In the genomic region with DNA sequence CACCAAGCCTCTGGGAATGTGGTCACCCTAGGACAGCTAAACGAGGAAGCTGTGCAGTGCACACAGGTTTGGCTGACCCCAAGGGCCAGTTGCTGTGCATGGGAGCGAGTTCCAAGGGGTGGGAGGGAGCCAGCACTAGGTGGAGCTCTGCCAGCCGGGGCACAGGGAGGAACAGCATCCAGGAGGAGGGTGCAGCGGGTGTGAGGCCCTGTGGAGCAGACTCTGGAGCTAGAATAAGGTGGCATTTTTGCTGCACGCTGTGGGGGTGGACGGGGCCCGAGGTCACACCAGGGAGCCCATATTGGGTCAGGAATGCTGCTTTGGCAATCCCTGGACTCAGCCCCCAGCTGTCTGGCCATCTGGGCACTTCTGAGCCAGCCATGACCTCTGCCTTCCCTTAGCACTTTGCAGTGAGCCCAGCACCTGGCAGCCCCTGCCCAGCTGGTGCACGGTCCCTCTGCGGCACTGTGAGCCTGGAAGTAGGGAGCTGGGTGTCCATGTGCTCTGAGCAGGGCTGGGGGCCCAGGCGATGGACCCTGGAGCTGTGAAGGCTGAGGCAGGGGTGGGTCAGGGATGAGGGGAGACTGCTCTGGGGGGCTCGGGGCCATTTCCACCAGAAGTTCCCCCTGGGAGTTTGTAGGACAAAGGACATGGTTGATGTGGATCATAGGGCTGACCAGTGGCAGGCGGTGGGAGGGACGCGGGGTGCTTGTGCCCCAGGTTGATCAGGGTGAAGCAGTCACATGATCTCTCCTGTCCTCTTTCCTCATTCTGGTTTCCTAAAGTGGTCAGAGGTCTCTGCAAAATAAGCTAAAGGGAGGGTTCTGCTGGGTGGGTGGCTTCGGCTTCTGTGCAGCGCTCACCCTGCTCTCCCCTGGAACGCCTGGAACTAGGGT, we compare ENCODE assay signal across 8 cellular contexts. TPM values are rescaled to one million over a fixed set of nuclear protein-coding genes. Genes with fewer than 3 reads are reported as not detected.
DNase-seq lines count a peak whose midpoint lies in the region; ATAC-seq, FAIRE-seq and TF ChIP-seq lines count a peak whose summit lies in the region.

No MANE protein-coding gene starts in this region.

- H3K9me3 ChIP-seq in GM12878 (replicated peaks; ENCODE audit: control insufficient read depth, insufficient read depth, low read length), result no peaks in the 10 kb centered on the region
- H3K9me3 ChIP-seq in suprapubic skin, result no peaks in the 10 kb centered on the region

- CTCF ChIA-PET in GM12878 (lab: Yijun Ruan, JAX), result interaction anchor here (0.7 to 3.7 kb wide), 14 partner anchors 9 to 81 kb away, joined by 3 to 18 read pairs (median 4); a partner anchor contains a TSS

- SMC1A ChIA-PET in GM12878 (lab: Charles Lee; ENCODE audit: uncharacterized antibody, unreplicated experiment), result interaction anchor here (1.0 to 2.9 kb wide), 8 partner anchors 8 to 66 kb away, joined by 3 to 18 read pairs (median 4); a partner anchor contains a TSS

- ATAC-seq in GM12878 (peak; percentile 32; the same call in 1 of the 3 replicates), left colon (peak; percentile 22)

- H3K79me2 ChIP-seq in GM12878 (ENCODE audit: control insufficient read depth, insufficient read depth, low read length), result peaks cover 57% of the 10 kb centered on the region

- peaks cover 50% of the 10 kb centered on the region for H3K4me1 ChIP-seq in GM12878 (ENCODE audit: control insufficient read depth, insufficient read depth, low read length)
- peaks cover 68% of the 10 kb centered on the region for H3K4me1 ChIP-seq in suprapubic skin

- intact Hi-C loops in GM12878 (cut with micrococcal nuclease; ENCODE audit: unreplicated experiment), result loop anchor here (5.0 kb wide), 2 partner anchors 49 to 116 kb away; a partner anchor contains a TSS
- intact Hi-C loops in left colon (cut with DNase I, micrococcal nuclease), result loop anchor here in 1 of 2 donors (10.0 kb wide), 1 partner anchor 57 kb away; a partner anchor contains a TSS

- H3K36me3 ChIP-seq in GM12878 (ENCODE audit: control insufficient read depth in 2 of 2, insufficient read depth in 2 of 2, low read length in 1 of 2) (peaks cover 4 to 9% of the 10 kb centered on the region in 2 experiments; a peak in 3 of 4 replicates), suprapubic skin (peaks cover 12% of the 10 kb centered on the region)

- RAD21 ChIA-PET in GM12878 (lab: Charles Lee; ENCODE audit: unreplicated experiment), result interaction anchor here (0.7 to 2.0 kb wide), 9 partner anchors 8 to 285 kb away, joined by 3 to 16 read pairs (median 4); a partner anchor contains a TSS

- peak overlapping the region; percentile 61 for H3K4me3 ChIP-seq in NB4 (ENCODE audit: low read depth, low read length)
- H3K4me3 ChIP-seq in GM12878, result peak overlapping the region; percentile 80
- peak overlapping the region; percentile 46 for H3K4me3 ChIP-seq in suprapubic skin

- POLR2A ChIA-PET in GM12878 (lab: Charles Lee), result interaction anchor here (0.5 to 1.8 kb wide), 9 partner anchors 8 to 294 kb away, joined by 3 to 8 read pairs (median 4); a partner anchor contains a TSS

- TF ChIP-seq RAD21 in GM12878 (IDR thresholded peaks at IDR 0.05; ENCODE audit: insufficient read depth, low read depth, low read length), result no peak

- 55% methylated on average over 17 of the region's 17 CpGs for WGBS in GM12878 (ENCODE audit: insufficient coverage, insufficient replicate concordance, low lambda C conversion rate, missing lambda C conversion rate)
- WGBS in suprapubic skin, result 46% methylated on average over 14 of the region's 17 CpGs

- no peak for FAIRE-seq in GM12878 (lab: Jason Lieb, UNC)

- TF ChIP-seq CTCF in NB4 (IDR thresholded peaks at IDR 0.05; ENCODE audit: low read depth, low read length), result peak; percentile 35
- peak in 1 of 3 experiments; percentile 9; a peak in 2 of 6 replicates for TF ChIP-seq CTCF in GM12878 (IDR thresholded peaks at IDR 0.05 in 2 of 3, conservative IDR thresholded peaks at IDR 0.05 in 1 of 3; ENCODE audit: control insufficient read depth in 2 of 3, extremely low read depth in 1 of 3, insufficient read depth in 1 of 3, low read depth in 3 of 3, low read length in 3 of 3)
- no peak for TF ChIP-seq CTCF in suprapubic skin (IDR thresholded peaks at IDR 0.05)

- H2AFZ ChIP-seq in GM12878 (ENCODE audit: control insufficient read depth, low read depth, low read length), result peak overlapping the region; percentile 25; the same call in 1 of the 2 replicates

- H3K9ac ChIP-seq in GM12878 (ENCODE audit: control insufficient read depth, insufficient read depth, low read length), result peak overlapping the region; percentile 58

- DNase-seq in NOMO-1 treated with DMSO at 0.1 percent for 48 hours (lab: John Stamatoyannopoulos, UW; ENCODE audit: unreplicated experiment) (peak; percentile 41), NOMO-1 treated with dmso at 0.1 percent for 144 hours (lab: John Stamatoyannopoulos, UW; ENCODE audit: unreplicated experiment) (no peak), NB4 (ENCODE audit: low read depth) (peak; percentile 83), GM12878 (ENCODE audit: low read depth, low spot score) (no peak), left colon (peak in 1 of 2 donors; percentile 51), suprapubic skin (ENCODE audit: low spot score in 2 of 2) (no peak), NCI-H146 treated with DMSO at 0.1 percent for 48 hours (lab: John Stamatoyannopoulos, UW; ENCODE audit: unreplicated experiment) (no peak), H4 (ENCODE audit: low spot score) (no peak)

- H3K27me3 ChIP-seq in GM12878 (replicated peaks in 1 of 2; ENCODE audit: control insufficient read depth in 2 of 2, insufficient read depth in 2 of 2, low read length in 1 of 2), result no peaks in the 10 kb centered on the region
- H3K27me3 ChIP-seq in suprapubic skin, result no peaks in the 10 kb centered on the region

- H3K27ac ChIP-seq in GM12878 (ENCODE audit: control insufficient read depth, insufficient read depth), result peak overlapping the region; percentile 49
- H3K27ac ChIP-seq in suprapubic skin, result peak overlapping the region; percentile 88

- no TSS peak for BruUV-seq in GM12878 (replicated peaks; lab: Mats Ljungman, UMichigan)

- H3K4me2 ChIP-seq in GM12878 (ENCODE audit: control insufficient read depth, insufficient read depth), result peak overlapping the region; percentile 71

- no peak for TF ChIP-seq EP300 in GM12878 (IDR thresholded peaks at IDR 0.05; ENCODE audit: borderline replicate concordance in 1 of 2, control insufficient read depth in 1 of 2, low read depth in 2 of 2, low read length in 2 of 2)
- no peak for TF ChIP-seq EP300 in suprapubic skin (IDR thresholded peaks at IDR 0.05)

- H4K20me1 ChIP-seq in GM12878 (ENCODE audit: control insufficient read depth, insufficient read depth), result no peaks in the 10 kb centered on the region; the same call in 1 of the 2 replicates

- TF ChIP-seq POLR2A in NB4 (IDR thresholded peaks at IDR 0.05; ENCODE audit: extremely low read depth, insufficient read length) (no peak), GM12878 (IDR thresholded peaks at IDR 0.05; ENCODE audit: low read depth, low read length) (0 out of 2 replicates have a peak, but pooled peaks have one; percentile 23), suprapubic skin (IDR thresholded peaks at IDR 0.05) (no peak)

- in situ Hi-C loops in GM12878 (cut with MboI), result no loop called here

TF ChIP-seq in GM12878, 131 proteins besides CTCF, POLR2A, EP300 and RAD21 (continues in another document):
- TF ChIP-seq EZH2 (IDR thresholded peaks at IDR 0.05; ENCODE audit: borderline replicate concordance, control insufficient read depth, low read depth, low read length), result no peak

RNA-seq across cellular contexts. Expression of a gene that starts 8.9 kb away (rescaled TPM):
- 96.3 and 106 TPM in 2 replicates for total RNA-seq in GM12878 (2013; cell fraction: nucleolus; rRNA removed)
- total RNA-seq in GM12878 (2014; rRNA removed) (45.0 and 59.7 TPM in 2 replicates), GM12878 (2014; rRNA removed; fragmentation: Illumina TruSeq; extraction: Trizol) (41.3 and 45.8 TPM in 2 replicates), GM12878 (2021) (107 and 111 TPM in 2 replicates), left colon (100 to 1,000 TPM; 144 to 188 TPM), suprapubic skin (10 to 100 TPM; 45.0 to 66.0 (median 57.4) TPM)
- 45.1 TPM for polyA plus RNA-seq in GM12878 (2011; ENCODE audit: low read depth)
- polyA plus RNA-seq in GM12878 (2011; rRNA removed) (103 and 141 TPM in 2 replicates), GM12878 (2014; fragmentation: Illumina TruSeq; extraction: Trizol) (24.3 and 53.1 TPM in 2 replicates), GM12878 (2014; fragmentation: Nextera tagmentation; extraction: Ambion mirVana) (10 to 100 TPM in 1 of 2 experiments, 1 to 10 TPM in 1; 3.7 to 11.4 TPM), GM12878 (2014; rRNA removed) (66.9 and 83.4 TPM in 2 replicates), GM12878 (2016; fragmentation: Nextera tagmentation; extraction: Ambion mirVana) (10 to 100 TPM; 82.1 to 96.8 TPM)
- 143 and 158 TPM in 2 replicates for polyA plus RNA-seq in GM12878 (2011; cell fraction: cytosol; rRNA removed)
- polyA plus RNA-seq in GM12878 (2011; cell fraction: nucleus; rRNA removed), result 133 and 137 TPM in 2 replicates
- polyA plus RNA-seq in GM12878 (2012), result 65.0 and 92.7 TPM in 2 replicates
- polyA minus RNA-seq in GM12878 (2011; rRNA and poly(A)+ RNA removed), result 159 and 187 TPM in 2 replicates
- 38.8 and 43.0 TPM in 2 replicates for polyA minus RNA-seq in GM12878 (2011; cell fraction: cytosol; rRNA and poly(A)+ RNA removed)
- 19.3 and 36.7 TPM in 2 replicates for polyA minus RNA-seq in GM12878 (2011; cell fraction: nucleus; rRNA and poly(A)+ RNA removed)
- total RNA-seq in H4 (2014; rRNA removed; shearing (Covaris generic)), result 99.6 and 107 TPM in 2 replicates

RNA-seq across cellular contexts. Expression of a gene that starts 48.3 kb away (rescaled TPM):
- 9.7 and 10.0 TPM in 2 replicates for total RNA-seq in GM12878 (2013; cell fraction: nucleolus; rRNA removed)
- 18.6 and 25.9 TPM in 2 replicates for total RNA-seq in GM12878 (2014; rRNA removed)
- total RNA-seq in GM12878 (2014; rRNA removed; fragmentation: Illumina TruSeq; extraction: Trizol), result 20.4 and 20.6 TPM in 2 replicates
- total RNA-seq in GM12878 (2021), result 38.3 and 39.5 TPM in 2 replicates
- polyA plus RNA-seq in GM12878 (2011; ENCODE audit: low read depth), result 42.8 TPM
- 43.3 and 45.6 TPM in 2 replicates for polyA plus RNA-seq in GM12878 (2011; rRNA removed)
- 75.9 and 87.5 TPM in 2 replicates for polyA plus RNA-seq in GM12878 (2011; cell fraction: cytosol; rRNA removed)
- polyA plus RNA-seq in GM12878 (2011; cell fraction: nucleus; rRNA removed), result 33.9 and 42.2 TPM in 2 replicates
- polyA plus RNA-seq in GM12878 (2012), result 56.7 and 57.9 TPM in 2 replicates
- polyA plus RNA-seq in GM12878 (2014; fragmentation: Illumina TruSeq; extraction: Trizol), result 30.1 and 53.5 TPM in 2 replicates
- polyA plus RNA-seq in GM12878 (2014; fragmentation: Nextera tagmentation; extraction: Ambion mirVana), result 10 to 100 TPM; 12.5 to 20.2 TPM
- polyA plus RNA-seq in GM12878 (2014; rRNA removed), result 51.8 and 68.2 TPM in 2 replicates
- 10 to 100 TPM; 82.3 to 82.7 TPM for polyA plus RNA-seq in GM12878 (2016; fragmentation: Nextera tagmentation; extraction: Ambion mirVana)
- polyA minus RNA-seq in GM12878 (2011; rRNA and poly(A)+ RNA removed), result 31.5 and 36.7 TPM in 2 replicates
- 7.4 and 11.2 TPM in 2 replicates for polyA minus RNA-seq in GM12878 (2011; cell fraction: cytosol; rRNA and poly(A)+ RNA removed)
- 9.4 and 9.8 TPM in 2 replicates for polyA minus RNA-seq in GM12878 (2011; cell fraction: nucleus; rRNA and poly(A)+ RNA removed)
- total RNA-seq in left colon, result 10 to 100 TPM; 69.1 to 74.4 TPM
- total RNA-seq in suprapubic skin, result 10 to 100 TPM; 17.5 to 39.9 (median 27.9) TPM
- 20.0 and 33.8 TPM in 2 replicates for total RNA-seq in H4 (2014; rRNA removed; shearing (Covaris generic))

Comparison
In these comparisons a context has a peak if more than half of its experiments do, and no peak if none do; other contexts are left out.
1. DNase-seq: peak in NOMO-1 treated with DMSO at 0.1 percent for 48 hours (single experiment) and NB4 (single experiment); none in NOMO-1 treated with dmso at 0.1 percent for 144 hours (single experiment), GM12878 (single experiment), suprapubic skin (0 of 2), NCI-H146 treated with DMSO at 0.1 percent for 48 hours (single experiment) and H4 (single experiment).
2. Peak in every context shown above with its lines, with median percentiles within 50 percentile points of each other: H3K4me3 ChIP-seq.